In genomic region chr10:60566027-60566575, GRCh38 we compare ENCODE assay signal across 21 cellular contexts.
"Had no signal": no experiment of that assay in that cellular context is flagged by ENCODE, and none has a peak within 500 bp of the region (broad histone marks: within the 10 kb centered on the region; RNA-seq: fewer than 3 reads in every experiment).

No MANE protein-coding gene starts in this region.

- H3K4me3 Mint-ChIP-seq: activated naive CD8-positive, alpha-beta T cell treated with anti-CD3 and anti-CD28 coated beads, Interleukin-2, amount 10 ng/mL, durations not matched to agents 7 days and 5 days; nephron; stimulated activated naive CD8-positive, alpha-beta T cell treated with anti-CD3 and anti-CD28 coated beads, Interleukin-15, Interleukin-2, amounts not matched to agents 100 ng/mL and 50 ng/mL, for 24 hours; T-cell had no signal

- DNase-seq: activated CD4-positive, alpha-beta T cell treated with anti-CD3 and anti-CD28 coated beads for 1 hour; activated gamma-delta T cell; activated naive CD8-positive, alpha-beta T cell treated with anti-CD3 and anti-CD28 coated beads, Interleukin-2, amount 10 ng/mL, durations not matched to agents 7 days and 5 days; amygdala; heart left ventricle; islet precursor cell; left cardiac atrium; midbrain; ovary; SJCRH30; spleen; stimulated activated CD4-positive, alpha-beta T cell treated with anti-CD3 and anti-CD28 coated beads, Interleukin-4, amount 100 ng/mL, for 1 hour; T-cell; T-helper 9 cell; tibial artery had no signal

- H3K27ac Mint-ChIP-seq: activated naive CD8-positive, alpha-beta T cell treated with anti-CD3 and anti-CD28 coated beads, Interleukin-2, amount 10 ng/mL, durations not matched to agents 7 days and 5 days; nephron; stimulated activated naive CD8-positive, alpha-beta T cell treated with anti-CD3 and anti-CD28 coated beads, Interleukin-15, Interleukin-2, amounts not matched to agents 100 ng/mL and 50 ng/mL, for 24 hours; T-cell had no signal

- H3K4me1 Mint-ChIP-seq: activated naive CD8-positive, alpha-beta T cell treated with anti-CD3 and anti-CD28 coated beads, Interleukin-2, amount 10 ng/mL, durations not matched to agents 7 days and 5 days had no signal

- H3K27ac ChIP-seq: epithelial cell of prostate, gastroesophageal sphincter, heart left ventricle, neutrophil, ovary, prostate gland, SJCRH30, spleen, tibial artery had no signal

- ATAC-seq: gastroesophageal sphincter, heart left ventricle, left cardiac atrium, T-cell had no signal

- H3K9me3 Mint-ChIP-seq: activated naive CD8-positive, alpha-beta T cell treated with anti-CD3 and anti-CD28 coated beads, Interleukin-2, amount 10 ng/mL, durations not matched to agents 7 days and 5 days had no signal

- H3K27me3 Mint-ChIP-seq: T-cell had no signal

- H3K36me3 Mint-ChIP-seq: activated naive CD8-positive, alpha-beta T cell treated with anti-CD3 and anti-CD28 coated beads, Interleukin-2, amount 10 ng/mL, durations not matched to agents 7 days and 5 days had no signal
